Comparison of ENCODE assay signal across 9 cellular contexts in genomic region chr4:169410839-169411770, GRCh38.
A peak's percentile ranks its signal among the peaks of the same experiment; 100 is the strongest.
DNase-seq lines count a peak whose midpoint lies in the region; ATAC-seq and TF ChIP-seq lines count a peak whose summit lies in the region.
"Had no signal": no experiment of that assay in that cellular context is flagged by ENCODE, and none has a peak within 500 bp of the region (broad histone marks: within the 10 kb centered on the region; RNA-seq: fewer than 3 reads in every experiment).

No MANE protein-coding gene starts in this region.

- H2AFZ ChIP-seq in osteoblast (ENCODE audit: low read length), result no peak overlapping the region
- H2AFZ ChIP-seq: parathyroid adenoma had no signal

- ATAC-seq in GM19372 (IDR thresholded peaks at IDR 0.05; ENCODE audit: low read depth, unreplicated experiment) (peak; percentile 96), HG03280 (IDR thresholded peaks at IDR 0.05; ENCODE audit: unreplicated experiment) (peak; percentile 99), T-helper 17 cell (peak; percentile 99), omental fat pad (ENCODE audit: low FRiP score) (no peak)
- peak; percentile 93 for ATAC-seq in central memory CD8-positive, alpha-beta T cell (replicated peaks; ENCODE audit: extremely low read depth, poor library complexity, severe bottlenecking)

- peak overlapping the region; percentile 59 for H3K4me3 Mint-ChIP-seq in T-helper 17 cell
- H3K4me3 Mint-ChIP-seq in central memory CD8-positive, alpha-beta T cell, result peak overlapping the region; percentile 25

- peak overlapping the region; percentile 87 for H3K27ac Mint-ChIP-seq in T-helper 17 cell
- H3K27ac Mint-ChIP-seq in central memory CD8-positive, alpha-beta T cell (ENCODE audit: low read depth), result peak overlapping the region; percentile 33

- peaks cover 12% of the 10 kb centered on the region for H3K4me1 ChIP-seq in osteoblast (ENCODE audit: insufficient read depth, low read length)
- H3K4me1 ChIP-seq: parathyroid adenoma had no signal

- H3K9me3 ChIP-seq in T-helper 17 cell (ENCODE audit: control insufficient read depth, low read length, poor library complexity, severe bottlenecking), result no peaks in the 10 kb centered on the region
- H3K9me3 ChIP-seq in osteoblast (ENCODE audit: low read depth, low read length), result no peaks in the 10 kb centered on the region

- peaks cover 10% of the 10 kb centered on the region for H3K4me1 Mint-ChIP-seq in T-helper 17 cell
- H3K4me1 Mint-ChIP-seq in central memory CD8-positive, alpha-beta T cell, result peaks cover 9% of the 10 kb centered on the region

- no peaks in the 10 kb centered on the region for H3K27me3 Mint-ChIP-seq in T-helper 17 cell
- no peaks in the 10 kb centered on the region for H3K27me3 Mint-ChIP-seq in central memory CD8-positive, alpha-beta T cell

- H3K9me3 Mint-ChIP-seq in central memory CD8-positive, alpha-beta T cell, result no peaks in the 10 kb centered on the region

- H3K79me2 ChIP-seq in osteoblast (ENCODE audit: insufficient read depth, low read length), result no peaks in the 10 kb centered on the region
- H3K79me2 ChIP-seq: parathyroid adenoma had no signal

- no peaks in the 10 kb centered on the region for H3K27me3 ChIP-seq in osteoblast (ENCODE audit: insufficient read depth, low read length)

- peak overlapping the region; percentile 34 for H3K4me2 ChIP-seq in osteoblast (ENCODE audit: insufficient read depth, low read length)

- peak overlapping the region; percentile 10 for H3K27ac ChIP-seq in osteoblast (ENCODE audit: low read depth, low read length)
- H3K27ac ChIP-seq: parathyroid adenoma had no signal

- no peaks in the 10 kb centered on the region for H3K36me3 ChIP-seq in osteoblast (ENCODE audit: insufficient read depth, low read length)

- H3K36me3 Mint-ChIP-seq in T-helper 17 cell (ENCODE audit: low read depth), result no peaks in the 10 kb centered on the region
- H3K36me3 Mint-ChIP-seq in central memory CD8-positive, alpha-beta T cell (ENCODE audit: insufficient read depth), result no peaks in the 10 kb centered on the region

- TF ChIP-seq CTCF in osteoblast (IDR thresholded peaks at IDR 0.05; ENCODE audit: extremely low read depth, low read depth, low read length), result no peak
- no peak for TF ChIP-seq CTCF in omental fat pad (IDR thresholded peaks at IDR 0.05)

- H3K4me3 ChIP-seq in osteoblast (ENCODE audit: insufficient read depth, low read length), result no peak overlapping the region

- DNase-seq in Daoy (ENCODE audit: low read depth), result peak; percentile 40
- peak in 1 of 3 donors; percentile 16 for DNase-seq in T-helper 17 cell
- DNase-seq in central memory CD8-positive, alpha-beta T cell (ENCODE audit: low spot score in 2 of 2), result peak in 1 of 2 donors; percentile 19
- peak; percentile 54 for DNase-seq in osteoblast (ENCODE audit: insufficient read length, low spot score, missing footprints)
- DNase-seq in omental fat pad (ENCODE audit: low spot score), result no peak
- DNase-seq in cerebellar nuclear complex (lab: John Stamatoyannopoulos, UW), result no peak

- no peaks in the 10 kb centered on the region for H4K20me1 ChIP-seq in osteoblast (ENCODE audit: insufficient read depth, low read length)

Comparison
In these comparisons a context has a peak if more than half of its experiments do, and no peak if none do; other contexts are left out.
1. DNase-seq: peak in Daoy (single experiment) and osteoblast (single experiment); none in omental fat pad (single experiment) and cerebellar nuclear complex (0 of 2).